In the genomic region with DNA sequence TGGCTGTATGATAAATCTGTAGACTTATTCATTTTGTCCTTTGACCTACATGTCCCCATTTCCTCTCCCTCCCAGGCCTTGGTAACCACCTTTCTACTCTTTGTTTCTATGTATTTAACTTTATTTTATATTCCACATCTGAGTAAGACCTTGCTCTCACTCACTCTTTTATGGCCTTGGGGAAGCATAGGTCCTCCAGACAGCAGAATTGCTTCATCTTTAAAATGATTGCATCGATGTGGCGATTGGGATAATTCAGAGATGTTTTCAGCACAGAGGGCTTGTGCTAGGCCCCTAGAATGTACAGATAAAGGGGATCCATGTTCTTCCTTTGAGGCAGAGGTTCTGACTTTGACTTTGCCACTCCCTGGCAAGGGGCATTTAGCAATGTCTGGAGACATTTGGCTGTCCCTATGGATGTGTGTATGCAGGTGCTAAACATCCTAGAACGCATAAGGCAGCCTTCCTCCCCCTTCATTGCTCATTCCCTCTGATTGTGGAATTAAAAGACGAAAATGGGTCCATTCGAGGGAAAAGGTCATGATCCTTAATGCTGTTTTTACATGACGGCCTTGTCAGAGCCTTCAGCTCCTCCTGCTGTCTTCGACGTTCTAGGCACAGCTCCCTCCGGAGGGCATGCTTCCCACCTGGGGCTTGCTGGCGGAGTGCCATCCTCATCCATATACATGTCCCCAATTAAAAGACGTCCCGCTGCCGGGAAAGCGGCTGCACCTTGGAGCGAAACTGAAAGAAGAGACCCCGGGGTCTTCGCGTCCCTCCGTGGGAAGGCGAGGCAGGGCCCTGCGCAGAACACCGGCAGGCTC, we compare ENCODE assay signal across 9 cellular contexts. TPM values are rescaled to one million over a fixed set of nuclear protein-coding genes. Genes with fewer than 3 reads are reported as not detected.
A peak's percentile ranks its signal among the peaks of the same experiment; 100 is the strongest.
DNase-seq lines count a peak whose midpoint lies in the region; ATAC-seq, FAIRE-seq and TF ChIP-seq lines count a peak whose summit lies in the region.
"Had no signal": no experiment of that assay in that cellular context is flagged by ENCODE, and none has a peak within 500 bp of the region (broad histone marks: within the 10 kb centered on the region; RNA-seq: fewer than 3 reads in every experiment).

No MANE protein-coding gene starts in this region.

- H3K36me3 ChIP-seq in esophagus (ENCODE audit: control insufficient read depth in 2 of 2, insufficient read depth in 2 of 2, low read length in 1 of 2) (no peaks in the 10 kb centered on the region), parathyroid adenoma (ENCODE audit: control insufficient read depth, insufficient read depth, low read length) (no peaks in the 10 kb centered on the region)

- peak overlapping the region; percentile 88 for H2AFZ ChIP-seq in parathyroid adenoma

- TF ChIP-seq CTCF in parathyroid adenoma (IDR thresholded peaks at IDR 0.05) (no peak), D721Med (IDR thresholded peaks at IDR 0.05; ENCODE audit: insufficient read depth, missing control alignments) (no peak)

- peak overlapping the region; percentile 79 to 82 for H3K27ac ChIP-seq in esophagus (ENCODE audit: low read depth in 2 of 2, low read length in 1 of 2)
- peak overlapping the region; percentile 55 for H3K27ac ChIP-seq in parathyroid adenoma

- WGBS in esophagus, 2 donors = 21 to 22% methylated on average over 22 of the region's 22 CpGs

- H3K4me3 ChIP-seq in esophagus (ENCODE audit: low read depth in 1 of 2, low read length in 2 of 2) (peak overlapping the region; percentile 45 to 61), parathyroid adenoma (ENCODE audit: low read depth, low read length) (peak overlapping the region; percentile 58)

- H3K9ac ChIP-seq in parathyroid adenoma = no peak overlapping the region

- H3K9me3 ChIP-seq in esophagus (ENCODE audit: control insufficient read depth in 2 of 2, insufficient read depth in 1 of 2, low read depth in 1 of 2, low read length in 1 of 2) (no peaks in the 10 kb centered on the region), parathyroid adenoma (ENCODE audit: control insufficient read depth, low read length) (no peaks in the 10 kb centered on the region)

- DNase-seq in DMS79 treated with DMSO at 0.1 percent for 48 hours (lab: John Stamatoyannopoulos, UW) (peak; percentile 75), NCI-H345 treated with DMSO at 0.1 percent for 48 hours (lab: John Stamatoyannopoulos, UW; ENCODE audit: unreplicated experiment) (peak; percentile 82), D721Med (ENCODE audit: insufficient read length, low spot score) (no peak), kidney glomerular epithelial cell (lab: John Stamatoyannopoulos, UW) (no peak)
- DNase-seq: effector memory CD8-positive, alpha-beta T cell had no signal

- FAIRE-seq in D721Med (lab: Jason Lieb, UNC) = no peak

- peaks cover 0 to 14% of the 10 kb centered on the region in 2 donors for H3K4me1 ChIP-seq in esophagus (ENCODE audit: control insufficient read depth in 2 of 2, insufficient read depth in 2 of 2, low read length in 1 of 2)
- H3K4me1 ChIP-seq in parathyroid adenoma = peaks cover 3% of the 10 kb centered on the region

- no peaks in the 10 kb centered on the region for H3K79me2 ChIP-seq in parathyroid adenoma

- ATAC-seq in HG02642 (IDR thresholded peaks at IDR 0.05; ENCODE audit: poor library complexity, unreplicated experiment) = no peak
- no peak for ATAC-seq in HG03175 (IDR thresholded peaks at IDR 0.05; ENCODE audit: unreplicated experiment)
- ATAC-seq: effector memory CD8-positive, alpha-beta T cell had no signal

- H3K4me2 ChIP-seq in parathyroid adenoma (ENCODE audit: low read length) = peak overlapping the region; percentile 86

- H3K27me3 ChIP-seq in esophagus (ENCODE audit: control insufficient read depth in 1 of 2, insufficient read depth in 2 of 2, low read length in 2 of 2) (no peaks in the 10 kb centered on the region), parathyroid adenoma (ENCODE audit: control insufficient read depth, insufficient read depth, low read length) (no peaks in the 10 kb centered on the region)

RNA-seq across cellular contexts. Expression of gene GPR39, which starts 1.1 kb away (rescaled TPM):
- under 1 TPM; 0.65 to 0.93 TPM for polyA plus RNA-seq in esophagus

Comparison
In these comparisons a context has a peak if more than half of its experiments do, and no peak if none do; other contexts are left out.
1. DNase-seq: peak in DMS79 treated with DMSO at 0.1 percent for 48 hours (single experiment) and NCI-H345 treated with DMSO at 0.1 percent for 48 hours (single experiment); none in D721Med (single experiment) and kidney glomerular epithelial cell (single experiment).